In genomic region chr18:10490401-10491289, GRCh38 we compare ENCODE assay signal across 9 cellular contexts. TPM values are rescaled to one million over a fixed set of nuclear protein-coding genes. Genes with fewer than 3 reads are reported as not detected.
DNase-seq lines count a peak whose midpoint lies in the region; ATAC-seq lines count a peak whose summit lies in the region.
"Had no signal": no experiment of that assay in that cellular context is flagged by ENCODE, and none has a peak within 500 bp of the region (broad histone marks: within the 10 kb centered on the region; RNA-seq: fewer than 3 reads in every experiment).

No MANE protein-coding gene starts in this region.

- no peaks in the 10 kb centered on the region for H3K36me3 ChIP-seq in CD4-positive, CD25-positive, alpha-beta regulatory T cell (ENCODE audit: control insufficient read depth, insufficient read depth, low read length)

- ATAC-seq in CD4-positive, CD25-positive, alpha-beta regulatory T cell (ENCODE audit: low read depth in 2 of 2), result peak; percentile 86 to 91
- peak; percentile 91 for ATAC-seq in GM19351 (IDR thresholded peaks at IDR 0.05; ENCODE audit: unreplicated experiment)
- peak; percentile 91 for ATAC-seq in HG03342 (IDR thresholded peaks at IDR 0.05; ENCODE audit: unreplicated experiment)

- peaks cover 2% of the 10 kb centered on the region for H3K27me3 ChIP-seq in CD4-positive, CD25-positive, alpha-beta regulatory T cell (ENCODE audit: control insufficient read depth, insufficient read depth, low read length)

- H3K4me3 ChIP-seq in CD4-positive, CD25-positive, alpha-beta regulatory T cell (ENCODE audit: low read depth, low read length), result no peak overlapping the region

- peaks cover 0 to 8% (median 4%) of the 10 kb centered on the region in 4 donors for H3K4me1 Mint-ChIP-seq in CD4-positive, CD25-positive, alpha-beta regulatory T cell

- no peaks in the 10 kb centered on the region for H3K9me3 Mint-ChIP-seq in CD4-positive, CD25-positive, alpha-beta regulatory T cell

- H3K9me3 ChIP-seq in CD4-positive, CD25-positive, alpha-beta regulatory T cell (ENCODE audit: control insufficient read depth in 2 of 2, low read length in 2 of 2), result no peaks in the 10 kb centered on the region

- no peaks in the 10 kb centered on the region for H3K36me3 Mint-ChIP-seq in CD4-positive, CD25-positive, alpha-beta regulatory T cell

- peaks cover 6% of the 10 kb centered on the region for H3K27me3 Mint-ChIP-seq in CD4-positive, CD25-positive, alpha-beta regulatory T cell

- peak overlapping the region in 1 of 3 donors; percentile 26 for H3K27ac Mint-ChIP-seq in CD4-positive, CD25-positive, alpha-beta regulatory T cell

- no peaks in the 10 kb centered on the region for H3K4me1 ChIP-seq in CD4-positive, CD25-positive, alpha-beta regulatory T cell (ENCODE audit: control insufficient read depth, insufficient read depth, low read length, poor library complexity, severe bottlenecking)

- no peak overlapping the region for H3K4me3 Mint-ChIP-seq in CD4-positive, CD25-positive, alpha-beta regulatory T cell

- DNase-seq in CD4-positive, CD25-positive, alpha-beta regulatory T cell, result peak; percentile 11 to 81 (median 40)
- DNase-seq in T-helper 22 cell (ENCODE audit: low read depth) (peak; percentile 13), dermis microvascular lymphatic vessel endothelial cell (ENCODE audit: low read depth in 2 of 2) (peak; percentile 10), cerebellum (ENCODE audit: low spot score) (no peak), NCI-H1092 (lab: John Stamatoyannopoulos, UW) (no peak)
- peak; percentile 56 for DNase-seq in stimulated activated CD4-positive, alpha-beta T cell treated with anti-CD3 and anti-CD28 coated beads, Interleukin-4, amount 100 ng/mL, for 1 hour

- no peak overlapping the region for H3K27ac ChIP-seq in CD4-positive, CD25-positive, alpha-beta regulatory T cell (ENCODE audit: insufficient read depth, low read length, poor library complexity, severe bottlenecking)

RNA-seq across cellular contexts. Expression of gene NAPG, which starts 35.2 kb away (rescaled TPM):
- 36.9 TPM for total RNA-seq in CD4-positive, CD25-positive, alpha-beta regulatory T cell
- polyA plus RNA-seq in CD4-positive, CD25-positive, alpha-beta regulatory T cell, result 10 to 100 TPM; 11.5 to 17.2 (median 14.0) TPM
- total RNA-seq in dermis microvascular lymphatic vessel endothelial cell (28.4 and 29.1 TPM in 2 replicates), cerebellum (66.3 TPM)

RNA-seq across cellular contexts. Expression of gene APCDD1, which starts 36.2 kb away (rescaled TPM):
- not detected for total RNA-seq in CD4-positive, CD25-positive, alpha-beta regulatory T cell
- polyA plus RNA-seq in CD4-positive, CD25-positive, alpha-beta regulatory T cell, result not detected
- 0.25 TPM in 1 of 2 replicates, not detected in the other for total RNA-seq in dermis microvascular lymphatic vessel endothelial cell
- total RNA-seq in cerebellum, result 41.6 TPM
- total RNA-seq: epithelial cell of proximal tubule had no signal

Comparison
In these comparisons a context has a peak if more than half of its experiments do, and no peak if none do; other contexts are left out.
1. DNase-seq: peak in CD4-positive, CD25-positive, alpha-beta regulatory T cell (3 of 3), T-helper 22 cell (single experiment), dermis microvascular lymphatic vessel endothelial cell (2 of 2) and stimulated activated CD4-positive, alpha-beta T cell treated with anti-CD3 and anti-CD28 coated beads, Interleukin-4, amount 100 ng/mL, for 1 hour (single experiment); none in cerebellum (single experiment) and NCI-H1092 (single experiment).
2. RNA of gene APCDD1, which starts 36.2 kb away (total RNA-seq): 41.6 TPM in cerebellum (single experiment); not detected in CD4-positive, CD25-positive, alpha-beta regulatory T cell (single experiment) and 0.25 TPM in dermis microvascular lymphatic vessel endothelial cell; every median in the first group is over 10 times any median in the second.
3. Peak in every context shown above with its lines, with median percentiles within 50 percentile points of each other: ATAC-seq.